8 cellular contexts compared by ENCODE assay signal in the genomic region with DNA sequence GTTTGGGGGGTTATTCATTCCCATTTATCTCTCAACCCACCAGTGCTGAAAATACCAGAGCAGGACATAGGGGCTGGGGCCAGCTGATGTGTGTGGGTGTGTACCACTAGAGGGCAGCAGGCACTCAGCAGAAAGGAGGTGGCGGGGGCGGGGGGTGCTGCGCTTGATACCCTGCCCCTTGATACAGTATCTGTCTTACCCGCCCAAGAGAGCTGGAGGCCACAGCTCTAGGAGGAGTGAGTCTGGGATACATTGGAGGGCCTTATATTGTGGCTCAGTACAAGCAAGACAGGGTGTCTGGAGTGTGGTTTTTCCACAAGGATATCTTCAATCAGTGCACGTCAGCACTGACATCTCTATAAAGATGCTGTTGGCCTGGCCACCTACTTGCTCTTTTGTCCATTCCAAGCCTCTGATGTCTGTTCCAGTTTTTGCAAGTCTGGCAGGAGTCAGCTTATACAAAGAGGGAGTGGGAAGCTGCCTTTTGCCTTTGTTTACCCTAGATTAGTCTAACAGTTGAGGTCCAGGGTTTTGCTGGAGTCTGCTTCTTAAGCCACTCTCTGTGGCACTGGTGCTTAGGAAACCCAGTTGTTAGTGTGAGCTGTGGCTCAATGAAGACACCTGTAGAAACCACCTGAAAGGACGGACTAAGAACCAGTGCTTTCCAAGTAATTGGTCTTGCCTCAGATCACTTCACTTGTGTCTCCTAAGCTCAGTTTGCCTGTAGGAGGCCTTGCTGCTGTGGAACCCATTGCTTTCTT. TPM values are rescaled to one million over a fixed set of nuclear protein-coding genes. Genes with fewer than 3 reads are reported as not detected.
DNase-seq lines count a peak whose midpoint lies in the region; ATAC-seq and TF ChIP-seq lines count a peak whose summit lies in the region.

No MANE protein-coding gene starts in this region.

- no peaks in the 10 kb centered on the region for H3K27me3 Mint-ChIP-seq in activated CD4-positive, alpha-beta memory T cell treated with anti-CD3 and anti-CD28 coated beads, Interleukin-2, amount 10 ng/mL, durations not matched to agents 7 days and 5 days
- H3K27me3 Mint-ChIP-seq in endothelial cell (ENCODE audit: unreplicated experiment) = peaks cover 20% of the 10 kb centered on the region

- POLR2A ChIA-PET in activated CD4-positive, alpha-beta memory T cell treated with anti-CD3 and anti-CD28 coated beads, Interleukin-2, amount 10 ng/mL, durations not matched to agents 7 days and 5 days (lab: Charles Lee) = interaction anchor here (0.5 to 2.1 kb wide), 9 partner anchors 103 to 817 kb away, joined by 3 to 6 read pairs (median 3); a partner anchor contains a TSS

- no peaks in the 10 kb centered on the region for H3K9me3 ChIP-seq in mucosa of descending colon
- no peaks in the 10 kb centered on the region for H3K9me3 ChIP-seq in thoracic aorta

- peak overlapping the region; percentile 21 for H3K4me3 Mint-ChIP-seq in activated CD4-positive, alpha-beta memory T cell treated with anti-CD3 and anti-CD28 coated beads, Interleukin-2, amount 10 ng/mL, durations not matched to agents 7 days and 5 days
- H3K4me3 Mint-ChIP-seq in endothelial cell (ENCODE audit: unreplicated experiment) = no peak overlapping the region

- no peaks in the 10 kb centered on the region for H3K27me3 ChIP-seq in thoracic aorta (replicated peaks; ENCODE audit: insufficient read depth)

- no peaks in the 10 kb centered on the region for H3K9me3 Mint-ChIP-seq in activated CD4-positive, alpha-beta memory T cell treated with anti-CD3 and anti-CD28 coated beads, Interleukin-2, amount 10 ng/mL, durations not matched to agents 7 days and 5 days
- no peaks in the 10 kb centered on the region for H3K9me3 Mint-ChIP-seq in endothelial cell (ENCODE audit: unreplicated experiment)

- DNase-seq in ELR (ENCODE audit: low read depth) = peak; percentile 62
- no peak for DNase-seq in LNCaP clone FGC (ENCODE audit: low read depth)
- DNase-seq in activated CD4-positive, alpha-beta memory T cell treated with anti-CD3 and anti-CD28 coated beads, Interleukin-2, amount 10 ng/mL, durations not matched to agents 7 days and 5 days = peak; percentile 60
- peak; percentile 63 for DNase-seq in endothelial cell (ENCODE audit: low spot score)
- DNase-seq in mucosa of descending colon = peak; percentile 61 to 71 (median 67)
- no peak for DNase-seq in thoracic aorta (ENCODE audit: low spot score)

- peaks cover 74% of the 10 kb centered on the region for H3K4me1 Mint-ChIP-seq in activated CD4-positive, alpha-beta memory T cell treated with anti-CD3 and anti-CD28 coated beads, Interleukin-2, amount 10 ng/mL, durations not matched to agents 7 days and 5 days
- H3K4me1 Mint-ChIP-seq in endothelial cell (ENCODE audit: unreplicated experiment) = peaks cover 53% of the 10 kb centered on the region

- H3K4me3 ChIP-seq in LNCaP clone FGC (ENCODE audit: low read depth, low read length) (no peak overlapping the region), mucosa of descending colon (no peak overlapping the region), thoracic aorta (no peak overlapping the region)

- intact Hi-C loops in mucosa of descending colon (cut with DNase I, micrococcal nuclease) = loop anchor here in 1 of 2 donors (5.0 kb wide), 1 partner anchor 777 kb away; a partner anchor contains a TSS

- peak; percentile 96 for TF ChIP-seq CTCF in LNCaP clone FGC (IDR thresholded peaks at IDR 0.05; ENCODE audit: control insufficient read depth, extremely low read depth, insufficient read depth)
- TF ChIP-seq CTCF in endothelial cell (IDR thresholded peaks at IDR 0.05; ENCODE audit: unreplicated experiment) = peak; percentile 73
- peak; percentile 53 for TF ChIP-seq CTCF in mucosa of descending colon (IDR thresholded peaks at IDR 0.05)
- peak; percentile 70 for TF ChIP-seq CTCF in thoracic aorta (IDR thresholded peaks at IDR 0.05)

- no peak overlapping the region for H3K27ac Mint-ChIP-seq in activated CD4-positive, alpha-beta memory T cell treated with anti-CD3 and anti-CD28 coated beads, Interleukin-2, amount 10 ng/mL, durations not matched to agents 7 days and 5 days
- no peak overlapping the region for H3K27ac Mint-ChIP-seq in endothelial cell (ENCODE audit: unreplicated experiment)

- H3K36me3 Mint-ChIP-seq in activated CD4-positive, alpha-beta memory T cell treated with anti-CD3 and anti-CD28 coated beads, Interleukin-2, amount 10 ng/mL, durations not matched to agents 7 days and 5 days (ENCODE audit: low read depth) = peaks cover 66% of the 10 kb centered on the region
- peaks cover 38% of the 10 kb centered on the region for H3K36me3 Mint-ChIP-seq in endothelial cell (ENCODE audit: low read depth, unreplicated experiment)

- ATAC-seq in mucosa of descending colon = no peak
- no peak for ATAC-seq in thoracic aorta (ENCODE audit: insufficient number of reproducible peaks, low FRiP score, low read depth)
- ATAC-seq in GM19324 (IDR thresholded peaks at IDR 0.05; ENCODE audit: low FRiP score, unreplicated experiment) = no peak
- no peak for ATAC-seq in GM19023 (IDR thresholded peaks at IDR 0.05; ENCODE audit: unreplicated experiment)

- no peak overlapping the region for H3K27ac ChIP-seq in thoracic aorta

- H3K36me3 ChIP-seq in mucosa of descending colon (ENCODE audit: low read depth) (no peaks in the 10 kb centered on the region), thoracic aorta (peaks cover 23% of the 10 kb centered on the region)

- CTCF ChIA-PET in activated CD4-positive, alpha-beta memory T cell treated with anti-CD3 and anti-CD28 coated beads, Interleukin-2, amount 10 ng/mL, durations not matched to agents 7 days and 5 days (lab: Charles Lee) = interaction anchor here (0.7 to 6.2 kb wide), 28 partner anchors 11 to 816 kb away, joined by 3 to 45 read pairs (median 3); a partner anchor contains a TSS

- H3K4me1 ChIP-seq in mucosa of descending colon (ENCODE audit: low read depth) (peaks cover 68% of the 10 kb centered on the region), thoracic aorta (ENCODE audit: control insufficient read depth in 1 of 2, low read depth in 2 of 2) (peaks cover 47 to 71% of the 10 kb centered on the region in 2 donors)

RNA-seq across cellular contexts. Expression of a gene that starts 1.5 kb away (rescaled TPM):
- 10 to 100 TPM; 24.5 to 25.4 TPM for total RNA-seq in activated CD4-positive, alpha-beta memory T cell treated with anti-CD3 and anti-CD28 coated beads, Interleukin-2, amount 10 ng/mL, durations not matched to agents 7 days and 5 days
- 50.7 TPM for total RNA-seq in endothelial cell (ENCODE audit: unreplicated experiment)
- 10 to 100 TPM; 28.5 to 35.0 (median 28.8) TPM for total RNA-seq in mucosa of descending colon
- total RNA-seq in thoracic aorta = 10 to 100 TPM; 28.3 to 38.0 TPM

RNA-seq across cellular contexts. Expression of a gene that starts 4.5 kb away (rescaled TPM):
- total RNA-seq in activated CD4-positive, alpha-beta memory T cell treated with anti-CD3 and anti-CD28 coated beads, Interleukin-2, amount 10 ng/mL, durations not matched to agents 7 days and 5 days = 100 to 1,000 TPM; 143 to 149 TPM
- total RNA-seq in endothelial cell (ENCODE audit: unreplicated experiment) (131 TPM), mucosa of descending colon (10 to 100 TPM; 35.4 to 91.1 (median 47.2) TPM), thoracic aorta (10 to 100 TPM; 42.6 to 48.5 TPM)

Comparison
In these comparisons a context has a peak if more than half of its experiments do, and no peak if none do; other contexts are left out.
1. DNase-seq: peak in ELR (single experiment), activated CD4-positive, alpha-beta memory T cell treated with anti-CD3 and anti-CD28 coated beads, Interleukin-2, amount 10 ng/mL, durations not matched to agents 7 days and 5 days (single experiment), endothelial cell (single experiment) and mucosa of descending colon (3 of 3); none in LNCaP clone FGC (single experiment) and thoracic aorta (single experiment).
2. Peak in every context shown above with its lines, with median percentiles within 50 percentile points of each other: CTCF ChIP-seq.